In the genomic region with DNA sequence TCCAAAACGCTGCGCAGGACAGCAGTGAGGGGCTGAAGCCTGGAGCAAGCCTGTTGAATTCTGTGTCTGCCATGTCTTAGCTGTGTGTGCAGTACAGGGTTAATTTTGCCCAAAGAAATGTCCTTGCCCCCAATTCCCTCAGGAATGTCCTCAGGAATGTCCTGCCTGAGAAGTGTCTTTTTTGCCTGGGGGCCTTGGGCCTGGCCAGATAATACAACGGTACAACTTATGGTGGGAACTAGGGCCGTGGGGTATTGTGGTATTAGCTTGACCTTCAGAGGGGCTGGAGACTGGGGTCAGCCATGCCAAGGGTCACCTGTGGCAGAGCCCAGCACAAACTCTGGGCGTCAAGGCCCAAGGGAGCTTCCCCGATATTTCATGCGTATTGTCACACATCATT, we compare ENCODE assay signal across 31 cellular contexts.
"Had no signal": no experiment of that assay in that cellular context is flagged by ENCODE, and none has a peak within 500 bp of the region (broad histone marks: within the 10 kb centered on the region; RNA-seq: fewer than 3 reads in every experiment).

No MANE protein-coding gene starts in this region.

- DNase-seq: activated B cell treated with CpG ODN at 0.5 μM for 24 hours; activated CD4-positive, alpha-beta memory T cell treated with anti-CD3 and anti-CD28 coated beads for 36 hours; activated CD4-positive, alpha-beta T cell treated with anti-CD3 and anti-CD28 coated beads, Interleukin-2, amount 10 ng/mL, durations not matched to agents 24 days and 14 days; activated CD8-positive, alpha-beta memory T cell treated with anti-CD3 and anti-CD28 coated beads, Interleukin-2, amount 10 ng/mL, durations not matched to agents 7 days and 5 days; activated CD8-positive, alpha-beta memory T cell treated with anti-CD3 and anti-CD28 coated beads, Interleukin-2, amount 50 U/mL, for 4 hours; activated CD8-positive, alpha-beta T cell treated with anti-CD3 and anti-CD28 coated beads, Interleukin-2, amount 10 ng/mL, durations not matched to agents 7 days and 5 days; activated effector memory CD4-positive, alpha-beta T cell treated with anti-CD3 and anti-CD28 coated beads, Interleukin-2, amount 50 U/mL, for 16 hours; activated naive CD4-positive, alpha-beta T cell treated with anti-CD3 and anti-CD28 coated beads for 36 hours; activated naive CD8-positive, alpha-beta T cell treated with anti-CD3 and anti-CD28 coated beads for 36 hours; activated naive CD8-positive, alpha-beta T cell treated with anti-CD3 and anti-CD28 coated beads, Interleukin-2, amount 50 U/mL, for 24 hours; activated T-cell treated with anti-CD3 and anti-CD28 coated beads, Interleukin-2, amount 50 U/mL, for 1 hour; activated T-cell treated with anti-CD3 and anti-CD28 coated beads, Interleukin-2, amount 50 U/mL, for 48 hours; adrenal gland; aorta; body of pancreas; caudate nucleus; cortex of kidney; dermis blood vessel endothelial cell; effector CD4-positive, alpha-beta T cell; effector memory CD8-positive, alpha-beta T cell; erythroblast; foreskin melanocyte; T-helper 2 cell; WERI-Rb-1 had no signal

- H3K9me3 ChIP-seq: adrenal gland, body of pancreas, esophagus muscularis mucosa, gastroesophageal sphincter had no signal

- H3K36me3 Mint-ChIP-seq: activated CD4-positive, alpha-beta memory T cell treated with anti-CD3 and anti-CD28 coated beads for 36 hours; activated CD8-positive, alpha-beta memory T cell treated with anti-CD3 and anti-CD28 coated beads, Interleukin-2, amount 10 ng/mL, durations not matched to agents 7 days and 5 days; activated naive CD8-positive, alpha-beta T cell treated with anti-CD3 and anti-CD28 coated beads for 36 hours had no signal

- H3K4me1 Mint-ChIP-seq: activated B cell treated with CpG ODN at 0.5 μM for 24 hours; activated CD4-positive, alpha-beta T cell treated with anti-CD3 and anti-CD28 coated beads, Interleukin-2, amount 10 ng/mL, durations not matched to agents 24 days and 14 days; activated CD8-positive, alpha-beta memory T cell treated with anti-CD3 and anti-CD28 coated beads, Interleukin-2, amount 10 ng/mL, durations not matched to agents 7 days and 5 days; activated naive CD4-positive, alpha-beta T cell treated with anti-CD3 and anti-CD28 coated beads, Interleukin-2, amount 50 U/mL, for 24 hours; activated naive CD8-positive, alpha-beta T cell treated with anti-CD3 and anti-CD28 coated beads for 36 hours; activated naive CD8-positive, alpha-beta T cell treated with anti-CD3 and anti-CD28 coated beads, Interleukin-2, amount 50 U/mL, for 24 hours had no signal

- H3K4me3 ChIP-seq: adrenal gland, body of pancreas, esophagus muscularis mucosa, gastroesophageal sphincter had no signal

- FAIRE-seq: colon, TTC549 had no signal

- H3K27ac Mint-ChIP-seq: activated B cell treated with CpG ODN at 0.5 μM for 24 hours; activated CD4-positive, alpha-beta memory T cell treated with anti-CD3 and anti-CD28 coated beads for 36 hours; activated CD4-positive, alpha-beta T cell treated with anti-CD3 and anti-CD28 coated beads, Interleukin-2, amount 10 ng/mL, durations not matched to agents 24 days and 14 days; activated CD8-positive, alpha-beta memory T cell treated with anti-CD3 and anti-CD28 coated beads, Interleukin-2, amount 10 ng/mL, durations not matched to agents 7 days and 5 days; activated CD8-positive, alpha-beta T cell treated with anti-CD3 and anti-CD28 coated beads, Interleukin-2, amount 10 ng/mL, durations not matched to agents 7 days and 5 days; activated naive CD4-positive, alpha-beta T cell treated with anti-CD3 and anti-CD28 coated beads for 36 hours; activated naive CD4-positive, alpha-beta T cell treated with anti-CD3 and anti-CD28 coated beads, Interleukin-2, amount 50 U/mL, for 24 hours; activated naive CD8-positive, alpha-beta T cell treated with anti-CD3 and anti-CD28 coated beads for 36 hours; activated naive CD8-positive, alpha-beta T cell treated with anti-CD3 and anti-CD28 coated beads, Interleukin-2, amount 50 U/mL, for 24 hours; activated T-helper 1 cell treated with anti-CD3 and anti-CD28 coated beads, Interleukin-12 subunit alpha, Interleukin-12 subunit beta, Interleukin-2, Interleukin-4 antibody, amounts not matched to agents 30 ng/mL and 10 ng/mL and 1 ng/mL, durations not matched to agents 14 hours and 24 hours and 36 hours; activated T-helper 2 cell treated with anti-CD3 and anti-CD28 coated beads, Interferon-gamma antibody, Interleukin-2, Interleukin-4, amounts not matched to agents 10 μg/mL and 5 μg/mL and 100 μg/mL, durations not matched to agents 14 hours and 24 hours and 36 hours; effector memory CD8-positive, alpha-beta T cell had no signal

- H3K27me3 Mint-ChIP-seq: activated B cell treated with CpG ODN at 0.5 μM for 24 hours; activated CD4-positive, alpha-beta T cell treated with anti-CD3 and anti-CD28 coated beads, Interleukin-2, amount 10 ng/mL, durations not matched to agents 24 days and 14 days; activated CD8-positive, alpha-beta memory T cell treated with anti-CD3 and anti-CD28 coated beads, Interleukin-2, amount 10 ng/mL, durations not matched to agents 7 days and 5 days had no signal

- H3K27me3 ChIP-seq: adrenal gland, body of pancreas had no signal

- H3K4me1 ChIP-seq: adrenal gland, body of pancreas, esophagus muscularis mucosa, gastroesophageal sphincter had no signal

- H3K4me3 Mint-ChIP-seq: activated B cell treated with CpG ODN at 0.5 μM for 24 hours; activated CD4-positive, alpha-beta memory T cell treated with anti-CD3 and anti-CD28 coated beads for 36 hours; activated CD4-positive, alpha-beta T cell treated with anti-CD3 and anti-CD28 coated beads, Interleukin-2, amount 10 ng/mL, durations not matched to agents 24 days and 14 days; activated CD8-positive, alpha-beta memory T cell treated with anti-CD3 and anti-CD28 coated beads, Interleukin-2, amount 10 ng/mL, durations not matched to agents 7 days and 5 days; activated CD8-positive, alpha-beta T cell treated with anti-CD3 and anti-CD28 coated beads, Interleukin-2, amount 10 ng/mL, durations not matched to agents 7 days and 5 days; activated naive CD4-positive, alpha-beta T cell treated with anti-CD3 and anti-CD28 coated beads for 36 hours; activated naive CD4-positive, alpha-beta T cell treated with anti-CD3 and anti-CD28 coated beads, Interleukin-2, amount 50 U/mL, for 24 hours; activated naive CD8-positive, alpha-beta T cell treated with anti-CD3 and anti-CD28 coated beads for 36 hours; activated naive CD8-positive, alpha-beta T cell treated with anti-CD3 and anti-CD28 coated beads, Interleukin-2, amount 50 U/mL, for 24 hours; activated T-helper 1 cell treated with anti-CD3 and anti-CD28 coated beads, Interleukin-12 subunit alpha, Interleukin-12 subunit beta, Interleukin-2, Interleukin-4 antibody, amounts not matched to agents 30 ng/mL and 10 ng/mL and 1 ng/mL, durations not matched to agents 14 hours and 24 hours and 36 hours; effector memory CD8-positive, alpha-beta T cell had no signal

- H3K27ac ChIP-seq: adrenal gland, body of pancreas, esophagus muscularis mucosa, gastroesophageal sphincter, WERI-Rb-1 had no signal

- H3K36me3 ChIP-seq: adrenal gland, esophagus muscularis mucosa, gastroesophageal sphincter, WERI-Rb-1 had no signal
